Comparison of ENCODE assay signal across 8 cellular contexts in the genomic region with DNA sequence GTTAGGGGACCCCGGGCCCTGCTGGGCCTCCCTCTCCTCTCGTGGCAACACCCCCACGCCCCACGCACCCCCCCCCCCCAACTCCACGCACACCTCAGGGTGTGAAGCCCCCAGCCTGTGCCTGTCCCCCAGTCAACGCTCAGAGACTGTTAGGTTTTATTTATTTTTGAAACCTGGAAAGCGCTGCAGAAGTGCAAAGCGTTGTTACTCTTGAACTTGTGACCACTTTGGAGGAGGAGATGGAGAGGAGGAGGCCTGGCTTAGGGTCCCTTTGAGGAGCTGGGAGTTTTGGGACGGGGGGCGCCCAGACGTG. TPM values are rescaled to one million over a fixed set of nuclear protein-coding genes. Genes with fewer than 3 reads are reported as not detected.
DNase-seq lines count a peak whose midpoint lies in the region; ATAC-seq and TF ChIP-seq lines count a peak whose summit lies in the region.

No MANE protein-coding gene starts in this region.

- no peaks in the 10 kb centered on the region for H3K27me3 ChIP-seq in aorta (ENCODE audit: control insufficient read depth in 1 of 2, insufficient read depth in 2 of 2, low read length in 1 of 2)

- peak overlapping the region; percentile 67 to 73 for H3K4me3 ChIP-seq in aorta (ENCODE audit: low read length in 2 of 2)

- H3K27ac ChIP-seq in aorta (ENCODE audit: low read depth in 1 of 2, low read length in 2 of 2), result peak overlapping the region; percentile 40 to 54

- no peaks in the 10 kb centered on the region for H3K4me1 ChIP-seq in aorta (ENCODE audit: control insufficient read depth in 1 of 2, insufficient read depth in 2 of 2, low read length in 2 of 2)

- H3K27ac Mint-ChIP-seq in stimulated activated naive CD8-positive, alpha-beta T cell treated with anti-CD3 and anti-CD28 coated beads, Interleukin-15, Interleukin-2, amounts not matched to agents 100 ng/mL and 50 ng/mL, for 24 hours, result peak overlapping the region; percentile 96
- peak overlapping the region; percentile 77 for H3K27ac Mint-ChIP-seq in chondrocyte (ENCODE audit: unreplicated experiment)

- no peaks in the 10 kb centered on the region for H3K27me3 Mint-ChIP-seq in stimulated activated naive CD8-positive, alpha-beta T cell treated with anti-CD3 and anti-CD28 coated beads, Interleukin-15, Interleukin-2, amounts not matched to agents 100 ng/mL and 50 ng/mL, for 24 hours
- H3K27me3 Mint-ChIP-seq in chondrocyte (ENCODE audit: low read depth), result no peaks in the 10 kb centered on the region

- intact Hi-C loops in aorta (cut with DNase I), result no loop called here

- WGBS in aorta, 2 donors, result 0 to 2% methylated on average over 7 to 11 of the region's 11 CpGs

- no peaks in the 10 kb centered on the region for H3K36me3 ChIP-seq in aorta (ENCODE audit: control insufficient read depth in 1 of 2, insufficient read depth in 2 of 2, low read length in 1 of 2)

- H3K4me1 Mint-ChIP-seq in stimulated activated naive CD8-positive, alpha-beta T cell treated with anti-CD3 and anti-CD28 coated beads, Interleukin-15, Interleukin-2, amounts not matched to agents 100 ng/mL and 50 ng/mL, for 24 hours (ENCODE audit: low read depth), result peaks cover 85% of the 10 kb centered on the region
- H3K4me1 Mint-ChIP-seq in chondrocyte (ENCODE audit: low read depth), result peaks cover 38% of the 10 kb centered on the region

- no peaks in the 10 kb centered on the region for H3K9me3 Mint-ChIP-seq in stimulated activated naive CD8-positive, alpha-beta T cell treated with anti-CD3 and anti-CD28 coated beads, Interleukin-15, Interleukin-2, amounts not matched to agents 100 ng/mL and 50 ng/mL, for 24 hours
- no peaks in the 10 kb centered on the region for H3K9me3 Mint-ChIP-seq in chondrocyte (ENCODE audit: low read depth)

- H3K4me3 Mint-ChIP-seq in stimulated activated naive CD8-positive, alpha-beta T cell treated with anti-CD3 and anti-CD28 coated beads, Interleukin-15, Interleukin-2, amounts not matched to agents 100 ng/mL and 50 ng/mL, for 24 hours, result peak overlapping the region; percentile 96
- peak overlapping the region; percentile 80 for H3K4me3 Mint-ChIP-seq in chondrocyte (ENCODE audit: unreplicated experiment)

- no peaks in the 10 kb centered on the region for H3K9me3 ChIP-seq in aorta (ENCODE audit: control insufficient read depth, low read length)

- no peak for DNase-seq in stimulated activated naive CD8-positive, alpha-beta T cell treated with anti-CD3 and anti-CD28 coated beads, Interleukin-15, Interleukin-2, amounts not matched to agents 100 U/mL and 50 U/mL, for 24 hours
- DNase-seq in chondrocyte (ENCODE audit: low spot score), result no peak
- peak; percentile 84 for DNase-seq in mesenteric fat pad (ENCODE audit: low spot score)
- no peak for DNase-seq in aorta
- no peak for DNase-seq in central memory CD4-positive, alpha-beta T cell

- no peak for TF ChIP-seq CTCF in chondrocyte (IDR thresholded peaks at IDR 0.05)

- no peak for ATAC-seq in stimulated activated naive CD8-positive, alpha-beta T cell treated with anti-CD3 and anti-CD28 coated beads, Interleukin-15, Interleukin-2, amounts not matched to agents 100 U/mL and 50 U/mL, for 24 hours
- peak; percentile 8 for ATAC-seq in aorta (ENCODE audit: low FRiP score)
- no peak for ATAC-seq in GM19397 (IDR thresholded peaks at IDR 0.05; ENCODE audit: unreplicated experiment)
- no peak for ATAC-seq in HG03139 (IDR thresholded peaks at IDR 0.05; ENCODE audit: unreplicated experiment)

- no peaks in the 10 kb centered on the region for H3K36me3 Mint-ChIP-seq in stimulated activated naive CD8-positive, alpha-beta T cell treated with anti-CD3 and anti-CD28 coated beads, Interleukin-15, Interleukin-2, amounts not matched to agents 100 ng/mL and 50 ng/mL, for 24 hours (ENCODE audit: low read depth)
- H3K36me3 Mint-ChIP-seq in chondrocyte (ENCODE audit: low read depth), result peaks cover 3% of the 10 kb centered on the region

RNA-seq across cellular contexts. Expression of gene PIK3IP1, which starts 0.9 kb away (rescaled TPM):
- total RNA-seq in chondrocyte (5.0 to 6.8 TPM (median 5.6 TPM) in 3 replicates), mesenteric fat pad (19.8 TPM), aorta (10 to 100 TPM; 14.1 to 41.6 TPM)
- 10 to 100 TPM; 16.8 to 44.9 TPM for polyA plus RNA-seq in aorta

RNA-seq across cellular contexts. Expression of gene PATZ1, which starts 54.8 kb away (rescaled TPM):
- total RNA-seq in chondrocyte (18.6 to 19.9 TPM (median 18.9 TPM) in 3 replicates), mesenteric fat pad (13.3 TPM), aorta (10 to 100 TPM; 14.1 to 17.6 TPM)
- 10 to 100 TPM in 1 of 2 donors, 1 to 10 TPM in 1; 3.3 to 11.5 TPM for polyA plus RNA-seq in aorta
